In the genomic region with DNA sequence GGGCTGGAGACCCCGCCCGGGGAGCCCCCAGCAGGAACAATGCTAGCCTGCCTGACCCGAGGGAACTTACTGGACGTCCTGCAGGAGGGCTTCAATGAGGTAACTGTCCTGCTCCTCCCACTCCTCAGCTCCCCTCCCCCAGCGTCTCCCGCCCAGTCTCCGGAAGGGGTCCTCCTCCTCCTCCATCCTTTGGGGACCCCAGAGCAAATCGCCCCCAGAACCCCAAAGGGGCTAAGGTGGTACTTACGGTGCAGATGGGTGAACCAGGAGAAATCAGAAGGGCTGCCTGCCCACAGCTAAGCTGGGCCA, we compare ENCODE assay signal across 8 cellular contexts. TPM values are rescaled to one million over a fixed set of nuclear protein-coding genes. Genes with fewer than 3 reads are reported as not detected.
A peak's percentile ranks its signal among the peaks of the same experiment; 100 is the strongest.
DNase-seq lines count a peak whose midpoint lies in the region; ATAC-seq and TF ChIP-seq lines count a peak whose summit lies in the region.

No MANE protein-coding gene starts in this region.

- H3K4me1 ChIP-seq in heart left ventricle (peaks cover 0 to 61% (median 35%) of the 10 kb centered on the region in 12 donors), mucosa of descending colon (ENCODE audit: low read depth) (peaks cover 9% of the 10 kb centered on the region), uterus (no peaks in the 10 kb centered on the region)

- H3K36me3 ChIP-seq in heart left ventricle (no peaks in the 10 kb centered on the region), mucosa of descending colon (ENCODE audit: low read depth) (no peaks in the 10 kb centered on the region), uterus (no peaks in the 10 kb centered on the region)

- H3K27ac ChIP-seq in heart left ventricle, result peak overlapping the region; percentile 42 to 86 (median 73)
- peak overlapping the region; percentile 92 for H3K27ac ChIP-seq in caudate nucleus (ENCODE audit: low read depth, low read length)
- H3K27ac ChIP-seq in uterus, result peak overlapping the region; percentile 78 to 79

- TF ChIP-seq POLR2A in heart left ventricle (IDR thresholded peaks at IDR 0.05), result no peak
- TF ChIP-seq POLR2A in uterus (IDR thresholded peaks at IDR 0.05), result no peak

- intact Hi-C loops in heart left ventricle (cut with DNase I), result loop anchor here in 8 of 10 donors (5.0 to 10.0 kb wide), 4 partner anchors 40 to 347 kb away; a partner anchor contains a TSS
- intact Hi-C loops in Right ventricle myocardium superior (cut with DNase I), result no loop called here
- intact Hi-C loops in mucosa of descending colon (cut with DNase I, micrococcal nuclease), result loop anchor here (5.0 to 10.0 kb wide), 2 partner anchors 40 to 47 kb away; no protein-coding TSS in a partner anchor
- intact Hi-C loops in uterus (cut with DNase I; ENCODE audit: low total_unique reads), result loop anchor here (10.0 kb wide), 1 partner anchor 63 kb away; a partner anchor contains a TSS

- in situ Hi-C loops in G401 (cut with HindIII; ENCODE audit: low sequenced_read_pairs), result no loop called here

- H3K9me3 ChIP-seq in heart left ventricle (no peaks in the 10 kb centered on the region), mucosa of descending colon (no peaks in the 10 kb centered on the region), uterus (no peaks in the 10 kb centered on the region)

- H3K27me3 ChIP-seq in heart left ventricle (no peaks in the 10 kb centered on the region), uterus (no peaks in the 10 kb centered on the region)

- 3 to 11% (median 7%) methylated on average over 8 to 9 of the region's 9 CpGs for WGBS in heart left ventricle, 4 donors

- H3K4me3 ChIP-seq in heart left ventricle (peak overlapping the region; percentile 24 to 85 (median 72)), mucosa of descending colon (peak overlapping the region; percentile 27), uterus (peak overlapping the region; percentile 58 to 72)

- DNase-seq in heart left ventricle (no peak), Right ventricle myocardium superior (no peak), caudate nucleus (lab: John Stamatoyannopoulos, UW) (no peak), mucosa of descending colon (no peak), uterus (no peak), G401 (ENCODE audit: low spot score) (no peak), retina (no peak), NCI-H82 (lab: John Stamatoyannopoulos, UW) (no peak)

- TF ChIP-seq CTCF in heart left ventricle (IDR thresholded peaks at IDR 0.05), result no peak
- TF ChIP-seq CTCF in mucosa of descending colon (IDR thresholded peaks at IDR 0.05), result no peak
- no peak for TF ChIP-seq CTCF in uterus (IDR thresholded peaks at IDR 0.05)

- ATAC-seq in heart left ventricle (no peak), Right ventricle myocardium superior (ENCODE audit: poor library complexity) (no peak), mucosa of descending colon (no peak)

RNA-seq across cellular contexts. Expression of a gene that starts 0.3 kb away (rescaled TPM):
- total RNA-seq in heart left ventricle (10 to 100 TPM; 15.0 to 34.9 (median 20.5) TPM), Right ventricle myocardium superior (19.3 TPM), mucosa of descending colon (10 to 100 TPM; 11.1 to 61.8 (median 11.7) TPM), uterus (10 to 100 TPM; 38.7 to 63.0 (median 51.4) TPM)
- 10 to 100 TPM in 1 of 2 donors, 1 to 10 TPM in 1; 3.9 to 10.6 TPM for polyA plus RNA-seq in heart left ventricle
- 64.4 and 67.8 TPM in 2 replicates for total RNA-seq in G401 (2014; rRNA removed; shearing (Covaris generic))

RNA-seq across cellular contexts. Expression of a gene that starts 18.7 kb away (rescaled TPM):
- 1 to 10 TPM in 8 of 9 donors, under 1 TPM in 1; 0.79 to 8.3 (median 2.0) TPM for total RNA-seq in heart left ventricle
- polyA plus RNA-seq in heart left ventricle, result 1 to 10 TPM; 2.3 to 2.9 TPM
- 1.7 TPM for total RNA-seq in Right ventricle myocardium superior
- 10 to 100 TPM in 1 of 3 donors, 1 to 10 TPM in 2; 3.2 to 12.8 (median 7.7) TPM for total RNA-seq in mucosa of descending colon
- total RNA-seq in uterus, result 1 to 10 TPM in 2 of 4 donors, not detected in 2; 1.6 to 2.4 TPM
- 11.8 and 26.1 TPM in 2 replicates for total RNA-seq in G401 (2014; rRNA removed; shearing (Covaris generic))

RNA-seq across cellular contexts. Expression of a gene that starts 24.9 kb away (rescaled TPM):
- 10 to 100 TPM in 7 of 9 donors, 1 to 10 TPM in 2; 5.5 to 66.7 (median 20.9) TPM for total RNA-seq in heart left ventricle
- polyA plus RNA-seq in heart left ventricle, result 10 to 100 TPM; 59.8 to 67.9 TPM
- 42.4 TPM for total RNA-seq in Right ventricle myocardium superior
- 1 to 10 TPM in 2 of 3 donors, not detected in 1; 1.4 to 4.8 TPM for total RNA-seq in mucosa of descending colon
- total RNA-seq in uterus, result 1 to 10 TPM in 1 of 4 donors, under 1 TPM in 1, not detected in 2; 0.21 to 5.2 TPM
- 11.7 and 30.6 TPM in 2 replicates for total RNA-seq in G401 (2014; rRNA removed; shearing (Covaris generic))

RNA-seq across cellular contexts. Expression of a gene that starts 25.8 kb away (rescaled TPM):
- over 10,000 TPM in 2 of 9 donors, 1,000 to 10,000 TPM in 7; 4,504 to 20,720 (median 7,991) TPM for total RNA-seq in heart left ventricle
- polyA plus RNA-seq in heart left ventricle, result over 10,000 TPM; 11,485 to 15,236 TPM
- 6,403 TPM for total RNA-seq in Right ventricle myocardium superior
- 100 to 1,000 TPM in 1 of 3 donors, 10 to 100 TPM in 2; 13.8 to 331 (median 30.7) TPM for total RNA-seq in mucosa of descending colon
- 100 to 1,000 TPM in 1 of 4 donors, 10 to 100 TPM in 3; 19.9 to 179 (median 56.5) TPM for total RNA-seq in uterus
- 153 and 175 TPM in 2 replicates for total RNA-seq in G401 (2014; rRNA removed; shearing (Covaris generic))

RNA-seq across cellular contexts. Expression of a gene that starts 58.1 kb away (rescaled TPM):
- total RNA-seq in heart left ventricle (10 to 100 TPM; 11.9 to 38.7 (median 31.8) TPM), Right ventricle myocardium superior (32.4 TPM), mucosa of descending colon (10 to 100 TPM; 12.2 to 26.4 (median 19.1) TPM), uterus (10 to 100 TPM in 1 of 4 donors, 1 to 10 TPM in 2, under 1 TPM in 1; 0.29 to 22.8 (median 4.2) TPM)
- 10 to 100 TPM; 12.9 to 39.5 TPM for polyA plus RNA-seq in heart left ventricle
- total RNA-seq in G401 (2014; rRNA removed; shearing (Covaris generic)), result 41.0 and 66.8 TPM in 2 replicates
